In genomic region chr13:25879466-25879865, GRCh38 we compare ENCODE assay signal across 21 cellular contexts.
A peak's percentile ranks its signal among the peaks of the same experiment; 100 is the strongest.
DNase-seq lines count a peak whose midpoint lies in the region; ATAC-seq and TF ChIP-seq lines count a peak whose summit lies in the region.
"Had no signal": no experiment of that assay in that cellular context is flagged by ENCODE, and none has a peak within 500 bp of the region (broad histone marks: within the 10 kb centered on the region; RNA-seq: fewer than 3 reads in every experiment).

No MANE protein-coding gene starts in this region.

- no peak overlapping the region for H3K4me2 ChIP-seq in DND-41 (ENCODE audit: insufficient read depth, low read length)
- H3K4me2 ChIP-seq in trophoblast cell (ENCODE audit: low read length), result no peak overlapping the region

- no peaks in the 10 kb centered on the region for H3K79me1 ChIP-seq in trophoblast cell (ENCODE audit: low read length)

- H2AFZ ChIP-seq in DND-41 (ENCODE audit: low read depth, low read length) (no peak overlapping the region), trophoblast cell (ENCODE audit: insufficient read depth, low read length, poor library complexity) (no peak overlapping the region)
- H2AFZ ChIP-seq: GM23248 had no signal

- no CpG with 5 or more reads among the region's 5 CpGs for WGBS in trophoblast cell (ENCODE audit: extremely low coverage, insufficient coverage, insufficient read length)

- no peak overlapping the region for H3K4me3 Mint-ChIP-seq in T-helper 17 cell
- H3K4me3 Mint-ChIP-seq: CD4-positive, alpha-beta T cell had no signal

- no peak overlapping the region for H2BK120ac ChIP-seq in trophoblast cell (ENCODE audit: insufficient read depth, low read length, poor library complexity)

- H3K9ac ChIP-seq in DND-41 (ENCODE audit: low read depth, low read length) (no peak overlapping the region; the same call in 1 of the 2 replicates), trophoblast cell (ENCODE audit: low read length) (peak overlapping the region; percentile 5)
- H3K9ac ChIP-seq: BLaER1 treated with 17β-estradiol and CSF1 and Interleukin-3, amounts not matched to agents 10 nM and 100 nM; GM23248 had no signal

- peaks cover 100% of the 10 kb centered on the region for H3K4me1 ChIP-seq in DND-41 (ENCODE audit: insufficient read depth, low read length)
- H3K4me1 ChIP-seq in trophoblast cell (ENCODE audit: control insufficient read depth in 1 of 2, insufficient read depth in 2 of 2, low read length in 2 of 2), result peaks cover 0 to 3% of the 10 kb centered on the region in 2 experiments

- H3K9me3 ChIP-seq in DND-41 (ENCODE audit: insufficient read depth, low read length, severe bottlenecking) (no peaks in the 10 kb centered on the region), T-helper 17 cell (ENCODE audit: control insufficient read depth, low read length, poor library complexity, severe bottlenecking) (no peaks in the 10 kb centered on the region), trophoblast cell (ENCODE audit: insufficient read depth, low read depth, low read length) (peaks cover 3% of the 10 kb centered on the region)
- H3K9me3 ChIP-seq: BE2C had no signal

- in situ Hi-C loops in ACHN (cut with HindIII; ENCODE audit: low pct_ligation_motif_present, low pct_unique_long_range_greater_than_20kb, low sequenced_read_pairs), result no loop called here

- no peak overlapping the region for H4K91ac ChIP-seq in trophoblast cell (ENCODE audit: low read depth, low read length)

- DNase-seq in DMS 273 (lab: John Stamatoyannopoulos, UW; ENCODE audit: unreplicated experiment) (peak; percentile 5), DMS 273 treated with DMSO at 0.1 percent for 48 hours (lab: John Stamatoyannopoulos, UW) (no peak), DND-41 (no peak), T-helper 17 cell (no peak), trophoblast cell (no peak), SW 1271 (lab: John Stamatoyannopoulos, UW) (no peak), ACHN (no peak)
- DNase-seq: AML-193; BE2C; CD4-positive, alpha-beta T cell; CD8-positive, alpha-beta memory T cell; DMS153; EL; GDM1; GM23248; H7; HCEC 1CT had no signal

- no peak overlapping the region for H2BK12ac ChIP-seq in trophoblast cell (ENCODE audit: low read length)

- H3K23ac ChIP-seq in trophoblast cell (ENCODE audit: low read length), result no peak overlapping the region

- H4K20me1 ChIP-seq in DND-41 (ENCODE audit: insufficient read depth, low read length), result no peaks in the 10 kb centered on the region
- H4K20me1 ChIP-seq: BLaER1 treated with 17β-estradiol and CSF1 and Interleukin-3, amounts not matched to agents 10 nM and 100 nM had no signal

- H3K27me3 ChIP-seq in DND-41 (ENCODE audit: insufficient read depth, low read length, poor library complexity) (no peaks in the 10 kb centered on the region), trophoblast cell (ENCODE audit: insufficient read depth, low read length) (no peaks in the 10 kb centered on the region)
- H3K27me3 ChIP-seq: BLaER1 treated with 17β-estradiol and CSF1 and Interleukin-3, amounts not matched to agents 10 nM and 100 nM had no signal

- no peak overlapping the region for H3K18ac ChIP-seq in trophoblast cell (ENCODE audit: low read length)

- H2AK5ac ChIP-seq in trophoblast cell (ENCODE audit: low read length), result no peak overlapping the region

- H3K4me3 ChIP-seq in DND-41 (ENCODE audit: low read depth in 1 of 2, low read length in 2 of 2), result no peak overlapping the region
- no peak overlapping the region for H3K4me3 ChIP-seq in trophoblast cell (ENCODE audit: low read depth, low read length)
- H3K4me3 ChIP-seq: BLaER1 treated with 17β-estradiol and CSF1 and Interleukin-3, amounts not matched to agents 10 nM and 100 nM; GM12878; GM23248 had no signal

- H4K8ac ChIP-seq in trophoblast cell (ENCODE audit: low read depth, low read length), result no peak overlapping the region

- no peak for TF ChIP-seq CTCF in DND-41 (IDR thresholded peaks at IDR 0.05; ENCODE audit: borderline replicate concordance, extremely low read depth, low read length, poor library complexity, severe bottlenecking)

- no peak overlapping the region for H2BK5ac ChIP-seq in trophoblast cell (ENCODE audit: low read depth, low read length, poor library complexity)

- no peak for ATAC-seq in DND-41 (ENCODE audit: insufficient read depth, low read depth)
- ATAC-seq in T-helper 17 cell, result no peak
- ATAC-seq: GM12878 had no signal

- H3K27me3 Mint-ChIP-seq in T-helper 17 cell, result no peaks in the 10 kb centered on the region
- H3K27me3 Mint-ChIP-seq: CD4-positive, alpha-beta T cell had no signal

- H4K12ac ChIP-seq in trophoblast cell (ENCODE audit: low read depth, low read length), result no peak overlapping the region

- no peak overlapping the region for H3K4ac ChIP-seq in trophoblast cell (ENCODE audit: low read depth, low read length)

- H3K36me3 Mint-ChIP-seq in T-helper 17 cell (ENCODE audit: low read depth), result no peaks in the 10 kb centered on the region
- H3K36me3 Mint-ChIP-seq: CD14-positive monocyte; CD8-positive, alpha-beta memory T cell had no signal

- H3K36me3 ChIP-seq in DND-41 (ENCODE audit: insufficient read depth, low read length) (no peaks in the 10 kb centered on the region), trophoblast cell (ENCODE audit: control insufficient read depth in 1 of 2, insufficient read depth in 2 of 2, low read length in 2 of 2) (no peaks in the 10 kb centered on the region)
- H3K36me3 ChIP-seq: BE2C; BLaER1 treated with 17β-estradiol and CSF1 and Interleukin-3, amounts not matched to agents 10 nM and 100 nM had no signal

- H3K4me1 Mint-ChIP-seq in T-helper 17 cell, result peaks cover 7% of the 10 kb centered on the region

- no peak overlapping the region for H3K14ac ChIP-seq in trophoblast cell (ENCODE audit: low read length)

- H3K27ac ChIP-seq in DND-41 (ENCODE audit: low read length) (peak overlapping the region; percentile 96), trophoblast cell (ENCODE audit: low read depth, low read length) (no peak overlapping the region)
- H3K27ac ChIP-seq: 22Rv1; BLaER1 treated with 17β-estradiol and CSF1 and Interleukin-3, amounts not matched to agents 10 nM and 100 nM; GM23248 had no signal

- no peaks in the 10 kb centered on the region for H3K79me2 ChIP-seq in DND-41 (ENCODE audit: insufficient read depth, low read length)
- H3K79me2 ChIP-seq in trophoblast cell (ENCODE audit: control insufficient read depth, insufficient read depth, low read length, poor library complexity), result no peaks in the 10 kb centered on the region

- H3K27ac Mint-ChIP-seq in T-helper 17 cell, result peak overlapping the region; percentile 29
- H3K27ac Mint-ChIP-seq: CD14-positive monocyte; CD4-positive, alpha-beta T cell; CD8-positive, alpha-beta memory T cell had no signal
